In genomic region chr3:61593630-61594029, GRCh38 we compare ENCODE assay signal across 26 cellular contexts. TPM values are rescaled to one million over a fixed set of nuclear protein-coding genes. Genes with fewer than 3 reads are reported as not detected.
"Had no signal": no experiment of that assay in that cellular context is flagged by ENCODE, and none has a peak within 500 bp of the region (broad histone marks: within the 10 kb centered on the region; RNA-seq: fewer than 3 reads in every experiment).

No MANE protein-coding gene starts in this region.

- H3K36me3 Mint-ChIP-seq: activated CD8-positive, alpha-beta memory T cell treated with anti-CD3 and anti-CD28 coated beads, Interleukin-2, amount 10 ng/mL, durations not matched to agents 7 days and 5 days; activated naive CD8-positive, alpha-beta T cell; naive thymus-derived CD8-positive, alpha-beta T cell; stimulated activated effector memory CD8-positive, alpha-beta T cell treated with anti-CD3 and anti-CD28 coated beads, Interleukin-12 subunit alpha, Interleukin-12 subunit beta, amount 100 ng/mL, for 72 hours had no signal

- H3K27me3 Mint-ChIP-seq: activated B cell treated with CpG ODN at 0.5 μM for 24 hours; activated CD8-positive, alpha-beta memory T cell treated with anti-CD3 and anti-CD28 coated beads, Interleukin-2, amount 10 ng/mL, durations not matched to agents 7 days and 5 days; activated naive CD8-positive, alpha-beta T cell; stimulated activated naive CD8-positive, alpha-beta T cell treated with anti-CD3 and anti-CD28 coated beads, Interleukin-15, Interleukin-2, amounts not matched to agents 100 ng/mL and 50 ng/mL, for 24 hours had no signal

- H3K4me3 ChIP-seq: adrenal gland, body of pancreas, esophagus muscularis mucosa, right lobe of liver, skin epidermis, tibial artery, upper lobe of right lung had no signal

- H3K4me3 Mint-ChIP-seq: activated B cell treated with CpG ODN at 0.5 μM for 24 hours; activated CD8-positive, alpha-beta memory T cell treated with anti-CD3 and anti-CD28 coated beads, Interleukin-2, amount 10 ng/mL, durations not matched to agents 7 days and 5 days; activated CD8-positive, alpha-beta T cell treated with anti-CD3 and anti-CD28 coated beads, Interleukin-2, amount 10 ng/mL, durations not matched to agents 7 days and 5 days; activated naive CD8-positive, alpha-beta T cell; activated T-cell treated with anti-CD3 and anti-CD28 coated beads, Interleukin-2, amount 50 U/mL, for 72 hours; naive thymus-derived CD8-positive, alpha-beta T cell; stimulated activated effector memory CD8-positive, alpha-beta T cell treated with anti-CD3 and anti-CD28 coated beads, Interleukin-12 subunit alpha, Interleukin-12 subunit beta, amount 100 ng/mL, for 72 hours; stimulated activated naive CD8-positive, alpha-beta T cell treated with anti-CD3 and anti-CD28 coated beads, Interleukin-15, Interleukin-2, amounts not matched to agents 100 ng/mL and 50 ng/mL, for 24 hours had no signal

- H3K27me3 ChIP-seq: adrenal gland, body of pancreas, esophagus muscularis mucosa, right lobe of liver, tibial artery, upper lobe of right lung had no signal

- DNase-seq: activated B cell treated with CpG ODN at 0.5 μM for 24 hours; activated CD4-positive, alpha-beta T cell treated with anti-CD3 and anti-CD28 coated beads, Interleukin-2, amount 50 U/mL, for 1 hour; activated CD8-positive, alpha-beta memory T cell treated with anti-CD3 and anti-CD28 coated beads, Interleukin-2, amount 10 ng/mL, durations not matched to agents 7 days and 5 days; activated CD8-positive, alpha-beta T cell treated with anti-CD3 and anti-CD28 coated beads, Interleukin-2, amount 10 ng/mL, durations not matched to agents 7 days and 5 days; activated effector memory CD4-positive, alpha-beta T cell treated with Interleukin-2 at 50 U/mL for 16 hours; activated naive CD4-positive, alpha-beta T cell treated with Interleukin-2 at 50 U/mL for 16 hours; activated T-cell treated with anti-CD3 and anti-CD28 coated beads, Interleukin-2, amount 50 U/mL, for 72 hours; adrenal gland; aorta; body of pancreas; dermis blood vessel endothelial cell; effector CD4-positive, alpha-beta T cell; hippocampal formation; left colon; naive thymus-derived CD8-positive, alpha-beta T cell; right lobe of liver; stimulated activated CD4-positive, alpha-beta T cell treated with anti-CD3 and anti-CD28 coated beads, Interleukin-12 subunit alpha, Interleukin-12 subunit beta, amount 100 ng/mL, for 4 hours; stimulated activated CD4-positive, alpha-beta T cell treated with anti-CD3 and anti-CD28 coated beads, Interleukin-4, amount 100 ng/mL, for 24 hours; T-helper 2 cell; tibial artery; upper lobe of right lung had no signal

- H3K36me3 ChIP-seq: adrenal gland, right lobe of liver had no signal

- H3K9me3 Mint-ChIP-seq: activated B cell treated with CpG ODN at 0.5 μM for 24 hours; stimulated activated naive CD8-positive, alpha-beta T cell treated with anti-CD3 and anti-CD28 coated beads, Interleukin-15, Interleukin-2, amounts not matched to agents 100 ng/mL and 50 ng/mL, for 24 hours had no signal

- H3K4me1 Mint-ChIP-seq: activated B cell treated with CpG ODN at 0.5 μM for 24 hours; activated CD8-positive, alpha-beta memory T cell treated with anti-CD3 and anti-CD28 coated beads, Interleukin-2, amount 10 ng/mL, durations not matched to agents 7 days and 5 days; naive thymus-derived CD8-positive, alpha-beta T cell; stimulated activated effector memory CD8-positive, alpha-beta T cell treated with anti-CD3 and anti-CD28 coated beads, Interleukin-12 subunit alpha, Interleukin-12 subunit beta, amount 100 ng/mL, for 72 hours had no signal

- ATAC-seq: activated CD8-positive, alpha-beta memory T cell treated with anti-CD3 and anti-CD28 coated beads, Interleukin-2, amount 10 ng/mL, durations not matched to agents 7 days and 5 days; activated CD8-positive, alpha-beta T cell treated with anti-CD3 and anti-CD28 coated beads, Interleukin-2, amount 10 ng/mL, durations not matched to agents 7 days and 5 days; activated T-cell treated with anti-CD3 and anti-CD28 coated beads, Interleukin-2, amount 50 U/mL, for 72 hours; body of pancreas; left colon; naive thymus-derived CD8-positive, alpha-beta T cell; stimulated activated effector memory CD8-positive, alpha-beta T cell treated with anti-CD3 and anti-CD28 coated beads, Interleukin-12 subunit alpha, Interleukin-12 subunit beta, amount 100 ng/mL, for 72 hours had no signal

- H3K27ac ChIP-seq: adrenal gland, body of pancreas, right lobe of liver, tibial artery, upper lobe of right lung had no signal

- H3K27ac Mint-ChIP-seq: activated B cell treated with CpG ODN at 0.5 μM for 24 hours; activated CD8-positive, alpha-beta memory T cell treated with anti-CD3 and anti-CD28 coated beads, Interleukin-2, amount 10 ng/mL, durations not matched to agents 7 days and 5 days; activated CD8-positive, alpha-beta T cell treated with anti-CD3 and anti-CD28 coated beads, Interleukin-2, amount 10 ng/mL, durations not matched to agents 7 days and 5 days; activated naive CD8-positive, alpha-beta T cell; activated T-cell treated with anti-CD3 and anti-CD28 coated beads, Interleukin-2, amount 50 U/mL, for 72 hours; naive thymus-derived CD8-positive, alpha-beta T cell; stimulated activated effector memory CD8-positive, alpha-beta T cell treated with anti-CD3 and anti-CD28 coated beads, Interleukin-12 subunit alpha, Interleukin-12 subunit beta, amount 100 ng/mL, for 72 hours; stimulated activated naive CD8-positive, alpha-beta T cell treated with anti-CD3 and anti-CD28 coated beads, Interleukin-15, Interleukin-2, amounts not matched to agents 100 ng/mL and 50 ng/mL, for 24 hours had no signal

- H3K4me1 ChIP-seq: body of pancreas, right lobe of liver had no signal

- H3K9me3 ChIP-seq: adrenal gland, body of pancreas, esophagus muscularis mucosa, right lobe of liver, tibial artery, upper lobe of right lung had no signal

RNA-seq across cellular contexts. Expression of gene PTPRG, which starts 32.3 kb away (rescaled TPM):
- total RNA-seq: activated CD8-positive, alpha-beta T cell treated with anti-CD3 and anti-CD28 coated beads, Interleukin-2, amount 10 ng/mL, durations not matched to agents 7 days and 5 days; naive thymus-derived CD8-positive, alpha-beta T cell had no signal
- polyA plus RNA-seq: naive thymus-derived CD8-positive, alpha-beta T cell had no signal
